In the genomic region with DNA sequence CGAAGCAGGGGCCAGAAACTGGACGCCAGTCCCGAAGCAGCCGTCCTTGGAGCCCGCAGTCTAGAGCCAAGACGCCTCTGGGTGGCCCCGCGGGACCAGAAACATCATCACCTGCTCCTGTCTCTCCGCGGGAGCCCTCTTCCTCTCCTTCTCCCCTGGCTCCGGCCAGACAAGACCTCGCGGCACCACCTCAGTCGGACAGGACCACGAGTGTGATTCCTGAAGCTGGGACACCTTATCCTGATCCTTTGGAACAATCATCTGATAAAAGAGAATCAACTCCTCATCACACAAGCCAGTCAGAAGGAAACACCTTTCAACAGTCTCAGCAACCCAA, we compare ENCODE assay signal across 8 cellular contexts. TPM values are rescaled to one million over a fixed set of nuclear protein-coding genes. Genes with fewer than 3 reads are reported as not detected.
DNase-seq lines count a peak whose midpoint lies in the region; ATAC-seq and TF ChIP-seq lines count a peak whose summit lies in the region.

No MANE protein-coding gene starts in this region.

- H3K9me3 ChIP-seq in gastroesophageal sphincter: no peaks in the 10 kb centered on the region
- no peaks in the 10 kb centered on the region for H3K9me3 ChIP-seq in osteoblast (ENCODE audit: low read depth, low read length)

- peak overlapping the region; percentile 93 for H3K4me2 ChIP-seq in osteoblast (ENCODE audit: insufficient read depth, low read length)

- peak; percentile 35 for DNase-seq in activated CD4-positive, alpha-beta T cell treated with anti-CD3 and anti-CD28 coated beads for 36 hours
- no peak for DNase-seq in activated CD4-positive, alpha-beta T cell treated with anti-CD3 and anti-CD28 coated beads for 1 hour
- peak; percentile 25 for DNase-seq in activated CD4-positive, alpha-beta memory T cell treated with anti-CD3 and anti-CD28 coated beads for 36 hours
- DNase-seq in osteoblast (ENCODE audit: insufficient read length, low spot score, missing footprints): peak; percentile 35
- DNase-seq in NCI-H226: no peak

- no peaks in the 10 kb centered on the region for H4K20me1 ChIP-seq in osteoblast (ENCODE audit: insufficient read depth, low read length)

- peaks cover 15% of the 10 kb centered on the region for H3K4me1 Mint-ChIP-seq in activated CD4-positive, alpha-beta T cell treated with anti-CD3 and anti-CD28 coated beads for 36 hours
- peaks cover 17% of the 10 kb centered on the region for H3K4me1 Mint-ChIP-seq in activated CD4-positive, alpha-beta memory T cell treated with anti-CD3 and anti-CD28 coated beads for 36 hours (ENCODE audit: low read depth)

- H3K36me3 ChIP-seq in gastroesophageal sphincter: no peaks in the 10 kb centered on the region
- H3K36me3 ChIP-seq in osteoblast (ENCODE audit: insufficient read depth, low read length): no peaks in the 10 kb centered on the region

- peaks cover 7% of the 10 kb centered on the region for H3K27me3 Mint-ChIP-seq in activated CD4-positive, alpha-beta T cell treated with anti-CD3 and anti-CD28 coated beads for 36 hours
- no peaks in the 10 kb centered on the region for H3K27me3 Mint-ChIP-seq in activated CD4-positive, alpha-beta memory T cell treated with anti-CD3 and anti-CD28 coated beads for 36 hours

- peak overlapping the region; percentile 83 for H2AFZ ChIP-seq in osteoblast (ENCODE audit: low read length)

- intact Hi-C loops in activated CD4-positive, alpha-beta T cell treated with anti-CD3 and anti-CD28 coated beads for 36 hours (cut with DNase I, micrococcal nuclease): loop anchor here (1.0 kb wide), 1 partner anchor 45 kb away; the partner anchor contains the start of gene RWDD1 (in 2 of the 2)
- intact Hi-C loops in activated CD4-positive, alpha-beta memory T cell treated with anti-CD3 and anti-CD28 coated beads for 36 hours (cut with micrococcal nuclease): loop anchor here (1.0 to 10.0 kb wide), 5 partner anchors 45 to 648 kb away; partner anchors contain the start of genes RWDD1, TSPYL1, VGLL2 and ZUP1

- CTCF ChIA-PET in activated CD4-positive, alpha-beta T cell treated with anti-CD3 and anti-CD28 coated beads for 36 hours (lab: Charles Lee): interaction anchor here (1.1 to 1.7 kb wide), 3 partner anchors 9 to 56 kb away, joined by 3 to 8 read pairs (median 5); no protein-coding TSS in a partner anchor
- CTCF ChIA-PET in activated CD4-positive, alpha-beta memory T cell treated with anti-CD3 and anti-CD28 coated beads for 36 hours (lab: Charles Lee): interaction anchor here (0.7 to 1.5 kb wide), 4 partner anchors 31 to 172 kb away, joined by 3 to 4 read pairs (median 3); partner anchors contain the start of gene RWDD1

- POLR2A ChIA-PET in activated CD4-positive, alpha-beta T cell treated with anti-CD3 and anti-CD28 coated beads for 36 hours (lab: Charles Lee): interaction anchor here (0.6 to 1.5 kb wide), 2 partner anchors 50 to 337 kb away, joined by 3 read pairs; partner anchors contain the start of gene TSPYL1
- POLR2A ChIA-PET in activated CD4-positive, alpha-beta memory T cell treated with anti-CD3 and anti-CD28 coated beads for 36 hours (lab: Charles Lee): no interaction called here

- TF ChIP-seq EP300 in gastroesophageal sphincter (IDR thresholded peaks at IDR 0.05): no peak

- H3K27ac ChIP-seq in gastroesophageal sphincter (peak overlapping the region in 2 of 4 donors; percentile 26 to 39), osteoblast (ENCODE audit: low read depth, low read length) (peak overlapping the region; percentile 35)

- no peaks in the 10 kb centered on the region for H3K36me3 Mint-ChIP-seq in activated CD4-positive, alpha-beta T cell treated with anti-CD3 and anti-CD28 coated beads for 36 hours (ENCODE audit: low read depth)
- no peaks in the 10 kb centered on the region for H3K36me3 Mint-ChIP-seq in activated CD4-positive, alpha-beta memory T cell treated with anti-CD3 and anti-CD28 coated beads for 36 hours

- H3K4me3 Mint-ChIP-seq in activated CD4-positive, alpha-beta T cell treated with anti-CD3 and anti-CD28 coated beads for 36 hours: peak overlapping the region; percentile 78
- peak overlapping the region; percentile 82 for H3K4me3 Mint-ChIP-seq in activated CD4-positive, alpha-beta memory T cell treated with anti-CD3 and anti-CD28 coated beads for 36 hours

- no peaks in the 10 kb centered on the region for H3K9me3 Mint-ChIP-seq in activated CD4-positive, alpha-beta T cell treated with anti-CD3 and anti-CD28 coated beads for 36 hours (ENCODE audit: low read depth)
- H3K9me3 Mint-ChIP-seq in activated CD4-positive, alpha-beta memory T cell treated with anti-CD3 and anti-CD28 coated beads for 36 hours: no peaks in the 10 kb centered on the region

- H3K4me1 ChIP-seq in gastroesophageal sphincter (peaks cover 0 to 13% (median 0%) of the 10 kb centered on the region in 3 donors), osteoblast (ENCODE audit: insufficient read depth, low read length) (peaks cover 3% of the 10 kb centered on the region)

- TF ChIP-seq CTCF in gastroesophageal sphincter (IDR thresholded peaks at IDR 0.05): no peak
- no peak for TF ChIP-seq CTCF in osteoblast (IDR thresholded peaks at IDR 0.05; ENCODE audit: extremely low read depth, low read depth, low read length)

- ATAC-seq in activated CD4-positive, alpha-beta T cell treated with anti-CD3 and anti-CD28 coated beads for 36 hours: peak; percentile 21
- ATAC-seq in HG03432 (IDR thresholded peaks at IDR 0.05; ENCODE audit: unreplicated experiment) (peak; percentile 39), gastroesophageal sphincter (no peak), HG02610 (IDR thresholded peaks at IDR 0.05; ENCODE audit: unreplicated experiment) (no peak)

- H3K79me2 ChIP-seq in osteoblast (ENCODE audit: insufficient read depth, low read length): no peaks in the 10 kb centered on the region

- no peak for TF ChIP-seq POLR2A in gastroesophageal sphincter (IDR thresholded peaks at IDR 0.05)

- H3K27me3 ChIP-seq in gastroesophageal sphincter: no peaks in the 10 kb centered on the region
- H3K27me3 ChIP-seq in osteoblast (ENCODE audit: insufficient read depth, low read length): no peaks in the 10 kb centered on the region

- WGBS in gastroesophageal sphincter (ENCODE audit: low coverage in 1 of 2), 2 donors: 0% methylated on average over 1 of the region's 15 CpGs; no CpG with 5 or more reads in 1 of the 2 donors

- H3K27ac Mint-ChIP-seq in activated CD4-positive, alpha-beta T cell treated with anti-CD3 and anti-CD28 coated beads for 36 hours: peak overlapping the region; percentile 22
- H3K27ac Mint-ChIP-seq in activated CD4-positive, alpha-beta memory T cell treated with anti-CD3 and anti-CD28 coated beads for 36 hours: no peak overlapping the region

- peak overlapping the region; percentile 52 to 70 for H3K4me3 ChIP-seq in gastroesophageal sphincter
- H3K4me3 ChIP-seq in osteoblast (ENCODE audit: insufficient read depth, low read length): peak overlapping the region; percentile 80

RNA-seq across cellular contexts. Expression of gene RSPH4A, which starts 0.4 kb away (rescaled TPM):
- total RNA-seq in activated CD4-positive, alpha-beta T cell treated with anti-CD3 and anti-CD28 coated beads for 36 hours: under 1 TPM in 1 of 2 experiments, not detected in 1; 0.11 TPM
- total RNA-seq in activated CD4-positive, alpha-beta memory T cell treated with anti-CD3 and anti-CD28 coated beads for 36 hours: not detected
- under 1 TPM in 2 of 4 donors, not detected in 2; 0.19 to 0.40 TPM for total RNA-seq in gastroesophageal sphincter
- total RNA-seq in osteoblast: 0.36 and 0.59 TPM in 2 replicates

RNA-seq across cellular contexts. Expression of gene RWDD1, which starts 45.4 kb away (rescaled TPM):
- 10 to 100 TPM; 40.0 to 65.4 TPM for total RNA-seq in activated CD4-positive, alpha-beta T cell treated with anti-CD3 and anti-CD28 coated beads for 36 hours
- 10 to 100 TPM; 46.7 to 49.1 TPM for total RNA-seq in activated CD4-positive, alpha-beta memory T cell treated with anti-CD3 and anti-CD28 coated beads for 36 hours
- total RNA-seq in gastroesophageal sphincter (10 to 100 TPM; 56.1 to 77.3 (median 60.3) TPM), osteoblast (35.1 and 39.1 TPM in 2 replicates)

RNA-seq across cellular contexts. Expression of gene ZUP1, which starts 51.8 kb away (rescaled TPM):
- 10 to 100 TPM; 22.6 to 25.5 TPM for total RNA-seq in activated CD4-positive, alpha-beta T cell treated with anti-CD3 and anti-CD28 coated beads for 36 hours
- total RNA-seq in activated CD4-positive, alpha-beta memory T cell treated with anti-CD3 and anti-CD28 coated beads for 36 hours: 10 to 100 TPM; 22.4 to 24.7 TPM
- total RNA-seq in gastroesophageal sphincter (10 to 100 TPM in 2 of 4 donors, 1 to 10 TPM in 2; 6.1 to 17.0 (median 9.2) TPM), osteoblast (10.9 and 12.4 TPM in 2 replicates)

Comparison
In these comparisons a context has a peak if more than half of its experiments do, and no peak if none do; other contexts are left out.
1. DNase-seq: peak in activated CD4-positive, alpha-beta T cell treated with anti-CD3 and anti-CD28 coated beads for 36 hours (single experiment), activated CD4-positive, alpha-beta memory T cell treated with anti-CD3 and anti-CD28 coated beads for 36 hours (single experiment) and osteoblast (single experiment); none in activated CD4-positive, alpha-beta T cell treated with anti-CD3 and anti-CD28 coated beads for 1 hour (single experiment) and NCI-H226 (single experiment).
2. ATAC-seq: peak in activated CD4-positive, alpha-beta T cell treated with anti-CD3 and anti-CD28 coated beads for 36 hours (single experiment) and HG03432 (single experiment); none in gastroesophageal sphincter (single experiment) and HG02610 (single experiment).